In genomic region chr4:25234390-25235367, GRCh38 we compare ENCODE assay signal across 8 cellular contexts. TPM values are rescaled to one million over a fixed set of nuclear protein-coding genes. Genes with fewer than 3 reads are reported as not detected.
A peak's percentile ranks its signal among the peaks of the same experiment; 100 is the strongest.
DNase-seq lines count a peak whose midpoint lies in the region; ATAC-seq and TF ChIP-seq lines count a peak whose summit lies in the region.

No MANE protein-coding gene starts in this region.

- H4K20me1 ChIP-seq in PC-3 (ENCODE audit: low read length): no peaks in the 10 kb centered on the region
- H4K20me1 ChIP-seq in fibroblast of lung (ENCODE audit: control insufficient read depth, extremely low read depth, insufficient read depth, low read length): no peaks in the 10 kb centered on the region

- ATAC-seq in GM21390 (IDR thresholded peaks at IDR 0.05; ENCODE audit: unreplicated experiment) (peak; percentile 54), PC-3 (peak; percentile 64)
- peak; percentile 82 for ATAC-seq in activated T-helper 17 cell treated with anti-CD3 and anti-CD28 coated beads, Interleukin-2, amount 50 U/mL, for 72 hours (replicated peaks)
- ATAC-seq in naive thymus-derived CD4-positive, alpha-beta T cell: peak; percentile 70

- H3K4me1 Mint-ChIP-seq in activated T-helper 17 cell treated with anti-CD3 and anti-CD28 coated beads, Interleukin-2, amount 50 U/mL, for 72 hours: peaks cover 24% of the 10 kb centered on the region
- H3K4me1 Mint-ChIP-seq in naive thymus-derived CD4-positive, alpha-beta T cell: peaks cover 16 to 57% (median 44%) of the 10 kb centered on the region in 7 donors

- H3K36me3 Mint-ChIP-seq in activated T-helper 17 cell treated with anti-CD3 and anti-CD28 coated beads, Interleukin-2, amount 50 U/mL, for 72 hours (ENCODE audit: low read depth): peaks cover 22% of the 10 kb centered on the region
- peaks cover 5 to 43% (median 15%) of the 10 kb centered on the region in 5 donors for H3K36me3 Mint-ChIP-seq in naive thymus-derived CD4-positive, alpha-beta T cell

- BruUV-seq in PC-3 (replicated peaks; lab: Mats Ljungman, UMichigan): TSS peak; percentile 60

- no peaks in the 10 kb centered on the region for H3K27me3 Mint-ChIP-seq in activated T-helper 17 cell treated with anti-CD3 and anti-CD28 coated beads, Interleukin-2, amount 50 U/mL, for 72 hours
- H3K27me3 Mint-ChIP-seq in naive thymus-derived CD4-positive, alpha-beta T cell: no peaks in the 10 kb centered on the region

- 0 out of 2 replicates have a peak, but pooled peaks cover 5% of the 10 kb centered on the region for H3K36me3 ChIP-seq in PC-3 (ENCODE audit: low read depth, low read length)
- no peaks in the 10 kb centered on the region for H3K36me3 ChIP-seq in fibroblast of lung (ENCODE audit: control insufficient read depth, insufficient read depth, low read length)
- peaks cover 0 to 3% (median 0%) of the 10 kb centered on the region in 3 experiments for H3K36me3 ChIP-seq in naive thymus-derived CD4-positive, alpha-beta T cell (ENCODE audit: control insufficient read depth in 2 of 3, insufficient read depth in 3 of 3, low read length in 3 of 3)
- H3K36me3 ChIP-seq in tibial artery: no peaks in the 10 kb centered on the region

- H3K79me2 ChIP-seq in PC-3 (ENCODE audit: low read length) (peaks cover 36% of the 10 kb centered on the region), fibroblast of lung (ENCODE audit: control insufficient read depth, insufficient read depth, low read length) (peaks cover 32% of the 10 kb centered on the region)

- 0 out of 2 replicates have a peak, but pooled peaks cover 2% of the 10 kb centered on the region for H3K9me3 ChIP-seq in PC-3 (ENCODE audit: low read length)
- no peaks in the 10 kb centered on the region for H3K9me3 ChIP-seq in fibroblast of lung (ENCODE audit: control insufficient read depth, insufficient read depth, low read depth, low read length)
- no peaks in the 10 kb centered on the region for H3K9me3 ChIP-seq in naive thymus-derived CD4-positive, alpha-beta T cell (ENCODE audit: control insufficient read depth in 2 of 3, low read length in 3 of 3)
- peaks cover 0 to 6% (median 0%) of the 10 kb centered on the region in 3 donors for H3K9me3 ChIP-seq in tibial artery

- H3K4me1 ChIP-seq in PC-3 (ENCODE audit: insufficient read depth, low read length) (no peaks in the 10 kb centered on the region), fibroblast of lung (ENCODE audit: control insufficient read depth, extremely low read depth, insufficient read depth, low read length) (no peaks in the 10 kb centered on the region), tibial artery (peaks cover 0 to 8% (median 2%) of the 10 kb centered on the region in 4 donors)
- peaks cover 16 to 29% of the 10 kb centered on the region in 2 donors for H3K4me1 ChIP-seq in naive thymus-derived CD4-positive, alpha-beta T cell (ENCODE audit: control insufficient read depth in 2 of 2, insufficient read depth in 2 of 2, low read length in 2 of 2)

- H2AFZ ChIP-seq in PC-3 (ENCODE audit: low read length) (peak overlapping the region; percentile 89), fibroblast of lung (ENCODE audit: low read length) (peak overlapping the region; percentile 73)

- H3K27ac ChIP-seq in PC-3 (ENCODE audit: low read length) (peak overlapping the region; percentile 29), fibroblast of lung (ENCODE audit: insufficient read depth, low read length) (peak overlapping the region; percentile 83), tibial artery (peak overlapping the region; percentile 89 to 98)
- peak overlapping the region; percentile 89 for H3K27ac ChIP-seq in naive thymus-derived CD4-positive, alpha-beta T cell (ENCODE audit: low read depth, low read length)

- DNase-seq in DMS79 (lab: John Stamatoyannopoulos, UW): peak; percentile 23
- peak; percentile 77 for DNase-seq in HS-5 (ENCODE audit: low read depth)
- peak; percentile 78 for DNase-seq in PC-3
- peak; percentile 78 to 88 for DNase-seq in fibroblast of lung (ENCODE audit: low read depth in 2 of 2)
- DNase-seq in naive thymus-derived CD4-positive, alpha-beta T cell: peak; percentile 20 to 76 (median 64)
- DNase-seq in tibial artery: peak; percentile 33 to 67

- H3K9me3 Mint-ChIP-seq in activated T-helper 17 cell treated with anti-CD3 and anti-CD28 coated beads, Interleukin-2, amount 50 U/mL, for 72 hours: no peaks in the 10 kb centered on the region
- H3K9me3 Mint-ChIP-seq in naive thymus-derived CD4-positive, alpha-beta T cell: peaks cover 0 to 10% (median 0%) of the 10 kb centered on the region in 11 donors

- CTCF ChIA-PET in PC-3 (lab: Charles Lee): interaction anchor here (1.0 to 2.3 kb wide), 3 partner anchors 78 to 132 kb away, joined by 3 to 12 read pairs (median 7); partner anchors contain the start of gene ZCCHC4
- CTCF ChIA-PET in naive thymus-derived CD4-positive, alpha-beta T cell (lab: Charles Lee): interaction anchor here (0.5 to 1.7 kb wide), 6 partner anchors 23 to 254 kb away, joined by 3 to 12 read pairs (median 4); partner anchors contain the start of gene ZCCHC4

- no peaks in the 10 kb centered on the region for H3K9me2 ChIP-seq in PC-3 (replicated peaks; ENCODE audit: low read length)

- H3K27me3 ChIP-seq in PC-3 (ENCODE audit: low read length) (no peaks in the 10 kb centered on the region), fibroblast of lung (ENCODE audit: control insufficient read depth, insufficient read depth, low read length) (no peaks in the 10 kb centered on the region), tibial artery (no peaks in the 10 kb centered on the region)
- H3K27me3 ChIP-seq in naive thymus-derived CD4-positive, alpha-beta T cell (ENCODE audit: control insufficient read depth in 2 of 2, insufficient read depth in 2 of 2, low read length in 2 of 2): no peaks in the 10 kb centered on the region

- H3K27ac Mint-ChIP-seq in activated T-helper 17 cell treated with anti-CD3 and anti-CD28 coated beads, Interleukin-2, amount 50 U/mL, for 72 hours: peak overlapping the region; percentile 94
- peak overlapping the region; percentile 89 to 98 (median 95) for H3K27ac Mint-ChIP-seq in naive thymus-derived CD4-positive, alpha-beta T cell

- no peaks in the 10 kb centered on the region for H3F3A ChIP-seq in PC-3 (ENCODE audit: low read length, unreplicated experiment)

- H3K4me3 ChIP-seq in PC-3 (ENCODE audit: low read length): peak overlapping the region; percentile 88
- H3K4me3 ChIP-seq in fibroblast of lung (replicated peaks in 1 of 4; ENCODE audit: control extremely low read depth in 1 of 4, insufficient read depth in 1 of 4, low read depth in 3 of 4, low read length in 4 of 4): peak overlapping the region; percentile 64 to 98 (median 90)
- H3K4me3 ChIP-seq in naive thymus-derived CD4-positive, alpha-beta T cell (ENCODE audit: low read length): peak overlapping the region; percentile 80
- H3K4me3 ChIP-seq in tibial artery: peak overlapping the region; percentile 67 to 93

- intact Hi-C loops in PC-3 (cut with micrococcal nuclease) (loop anchor here (1.0 kb wide), 3 partner anchors 73 to 133 kb away; partner anchors contain the start of gene ZCCHC4), tibial artery (cut with DNase I; ENCODE audit: low total_unique reads) (loop anchor here (5.0 kb wide), 2 partner anchors 62 to 78 kb away; partner anchors contain the start of gene ZCCHC4)
- intact Hi-C loops in naive thymus-derived CD4-positive, alpha-beta T cell (cut with micrococcal nuclease): loop anchor here (1.0 to 10.0 kb wide), 15 partner anchors 18 to 1627 kb away; partner anchors contain the start of genes ANAPC4 (in 2 of the 2), TBC1D19 (in 2 of the 2), ZCCHC4 (in 2 of the 2) and DHX15 (in 1 of the 2)

- peak overlapping the region; percentile 94 for H3K4me3 Mint-ChIP-seq in activated T-helper 17 cell treated with anti-CD3 and anti-CD28 coated beads, Interleukin-2, amount 50 U/mL, for 72 hours
- peak overlapping the region; percentile 86 to 99 (median 94) for H3K4me3 Mint-ChIP-seq in naive thymus-derived CD4-positive, alpha-beta T cell

- H3K4me2 ChIP-seq in PC-3 (ENCODE audit: low read length) (peak overlapping the region; percentile 87), fibroblast of lung (ENCODE audit: extremely low read depth, insufficient read depth, low read length) (peak overlapping the region; percentile 69)

- POLR2A ChIA-PET in PC-3 (lab: Charles Lee; ENCODE audit: unreplicated experiment): no interaction called here
- POLR2A ChIA-PET in naive thymus-derived CD4-positive, alpha-beta T cell (lab: Charles Lee): interaction anchor here (0.8 to 3.9 kb wide), 6 partner anchors 11 to 77 kb away, joined by 3 to 54 read pairs (median 4); partner anchors contain the start of genes SEPSECS and ZCCHC4

- H3K9ac ChIP-seq in PC-3 (ENCODE audit: low read length) (peak overlapping the region; percentile 83), fibroblast of lung (ENCODE audit: insufficient read depth, low read length) (peak overlapping the region; percentile 91)

- TF ChIP-seq CTCF in PC-3 (conservative IDR thresholded peaks at IDR 0.05; ENCODE audit: low read depth, low read length) (peak; percentile 53; the same call in 1 of the 2 replicates), fibroblast of lung (conservative IDR thresholded peaks at IDR 0.05 in 1 of 2, IDR thresholded peaks at IDR 0.05 in 1 of 2; ENCODE audit: low read depth in 1 of 2, low read length in 2 of 2) (peak; percentile 35 to 57), tibial artery (IDR thresholded peaks at IDR 0.05) (peak; percentile 48 to 51)

RNA-seq across cellular contexts. Expression of gene PI4K2B, which starts 0.8 kb away (rescaled TPM):
- total RNA-seq in PC-3 (2014; rRNA removed): 13.3 and 18.1 TPM in 2 replicates
- total RNA-seq in activated T-helper 17 cell treated with anti-CD3 and anti-CD28 coated beads, Interleukin-2, amount 50 U/mL, for 72 hours: 10 to 100 TPM; 24.1 to 37.2 TPM
- total RNA-seq in fibroblast of lung: 11.3 and 21.0 TPM in 2 replicates
- 20.5 and 23.9 TPM in 2 replicates for polyA plus RNA-seq in fibroblast of lung
- polyA plus RNA-seq in fibroblast of lung (2012): 18.7 and 21.1 TPM in 2 replicates
- polyA minus RNA-seq in fibroblast of lung (ENCODE audit: low replicate concordance): 0.71 and 0.78 TPM in 2 replicates
- 10 to 100 TPM; 10.7 to 31.9 (median 11.9) TPM for total RNA-seq in naive thymus-derived CD4-positive, alpha-beta T cell
- 10 to 100 TPM in 1 of 2 donors, 1 to 10 TPM in 1; 7.2 to 12.1 TPM for polyA plus RNA-seq in naive thymus-derived CD4-positive, alpha-beta T cell

Comparison
In these comparisons a context has a peak if more than half of its experiments do, and no peak if none do; other contexts are left out.
1. Peak in every context shown above with its lines: DNase-seq, ATAC-seq, H3K4me3 ChIP-seq and H3K27ac ChIP-seq.
2. DNase-seq: peak in every context shown above with its lines; median percentile 83 in fibroblast of lung; 78 in PC-3; 77 in HS-5; 64 in naive thymus-derived CD4-positive, alpha-beta T cell; 50 in tibial artery; 23 in DMS79.
3. H3K27ac ChIP-seq: peak in every context shown above with its lines; median percentile 94 in tibial artery; 89 in naive thymus-derived CD4-positive, alpha-beta T cell; 83 in fibroblast of lung; 29 in PC-3.